In the genomic region with DNA sequence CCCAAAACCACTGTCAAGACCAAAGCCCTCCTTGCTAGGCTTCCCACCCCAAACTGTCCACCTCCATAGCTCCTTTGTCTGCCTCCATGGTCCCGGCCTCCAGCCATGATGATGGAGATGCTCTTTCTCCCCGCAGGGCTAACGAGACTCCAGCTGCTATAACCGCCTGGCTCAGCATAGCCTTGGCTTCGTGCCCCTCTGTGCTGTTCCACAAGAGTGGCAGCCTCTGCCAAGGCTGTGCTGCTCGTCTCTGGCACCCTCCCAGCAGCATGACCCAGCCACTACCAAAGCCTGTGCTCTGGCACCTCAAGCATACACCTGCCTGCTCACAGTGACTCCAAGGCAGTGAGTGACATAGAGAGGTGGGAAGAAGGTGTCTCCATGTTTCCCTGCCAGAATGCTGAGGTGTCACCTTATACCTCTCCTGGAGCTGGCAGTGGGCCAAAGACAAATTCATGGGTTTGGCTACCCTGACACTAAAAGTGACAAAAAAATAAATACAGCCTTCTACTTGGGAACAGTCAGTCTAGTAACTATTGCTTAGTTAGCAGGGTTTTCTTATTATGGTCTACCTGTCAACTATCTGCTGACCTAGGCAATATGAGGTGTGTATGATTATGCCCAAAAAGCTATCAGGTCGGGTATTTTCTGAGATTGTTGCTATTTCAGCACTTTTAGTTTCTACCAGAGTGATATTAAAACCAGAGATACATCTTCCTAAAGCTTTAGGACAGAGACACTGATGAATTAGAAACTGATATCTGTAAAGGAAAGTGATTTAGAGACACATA, we compare ENCODE assay signal across 9 cellular contexts. TPM values are rescaled to one million over a fixed set of nuclear protein-coding genes. Genes with fewer than 3 reads are reported as not detected.
A peak's percentile ranks its signal among the peaks of the same experiment; 100 is the strongest.
DNase-seq lines count a peak whose midpoint lies in the region; ATAC-seq and TF ChIP-seq lines count a peak whose summit lies in the region.
"Had no signal": no experiment of that assay in that cellular context is flagged by ENCODE, and none has a peak within 500 bp of the region (broad histone marks: within the 10 kb centered on the region; RNA-seq: fewer than 3 reads in every experiment).

No MANE protein-coding gene starts in this region.

- ATAC-seq in mucosa of descending colon, result peak; percentile 11
- no peak for ATAC-seq in GM19397 (IDR thresholded peaks at IDR 0.05; ENCODE audit: unreplicated experiment)
- no peak for ATAC-seq in GM19452 (IDR thresholded peaks at IDR 0.05; ENCODE audit: unreplicated experiment)

- peak overlapping the region; percentile 5 for H3K27ac ChIP-seq in C4-2B

- H3K4me3 ChIP-seq in mucosa of descending colon, result no peak overlapping the region

- no peaks in the 10 kb centered on the region for H3K9me3 ChIP-seq in mucosa of descending colon

- no peaks in the 10 kb centered on the region for H3K36me3 ChIP-seq in mucosa of descending colon (ENCODE audit: low read depth)

- TF ChIP-seq CTCF in C4-2B (conservative IDR thresholded peaks at IDR 0.05) (no peak), mucosa of descending colon (IDR thresholded peaks at IDR 0.05) (no peak)

- no peaks in the 10 kb centered on the region for H3K4me1 ChIP-seq in mucosa of descending colon (ENCODE audit: low read depth)

- intact Hi-C loops in mucosa of descending colon (cut with DNase I, micrococcal nuclease), result no loop called here

- peak; percentile 2 for DNase-seq in LoVo (ENCODE audit: low spot score)
- DNase-seq in cerebellar cortex (ENCODE audit: low spot score), result peak; percentile 47
- DNase-seq in mucosa of descending colon, result no peak
- no peak for DNase-seq in HK-2 (ENCODE audit: unreplicated experiment)
- DNase-seq in NCI-H2227 (lab: John Stamatoyannopoulos, UW; ENCODE audit: unreplicated experiment), result no peak

RNA-seq across cellular contexts. Expression of a gene that starts 16.1 kb away (rescaled TPM):
- total RNA-seq in mucosa of descending colon, result not detected
- total RNA-seq: kidney epithelial cell had no signal

RNA-seq across cellular contexts. Expression of a gene that starts 17.6 kb away (rescaled TPM):
- total RNA-seq in mucosa of descending colon, result under 1 TPM in 1 of 3 donors, not detected in 2; 0.12 TPM
- total RNA-seq: kidney epithelial cell had no signal

RNA-seq across cellular contexts. Expression of a gene that starts 33.2 kb away (rescaled TPM):
- total RNA-seq in mucosa of descending colon, result not detected
- total RNA-seq: kidney epithelial cell had no signal

RNA-seq across cellular contexts. Expression of a gene that starts 45.7 kb away (rescaled TPM):
- total RNA-seq in mucosa of descending colon, result under 1 TPM; 0.35 to 0.89 (median 0.38) TPM
- total RNA-seq: kidney epithelial cell had no signal

Comparison
In these comparisons a context has a peak if more than half of its experiments do, and no peak if none do; other contexts are left out.
1. DNase-seq: peak in LoVo (single experiment) and cerebellar cortex (single experiment); none in mucosa of descending colon (0 of 3), HK-2 (single experiment) and NCI-H2227 (single experiment).